8 cellular contexts compared by ENCODE assay signal in the genomic region with DNA sequence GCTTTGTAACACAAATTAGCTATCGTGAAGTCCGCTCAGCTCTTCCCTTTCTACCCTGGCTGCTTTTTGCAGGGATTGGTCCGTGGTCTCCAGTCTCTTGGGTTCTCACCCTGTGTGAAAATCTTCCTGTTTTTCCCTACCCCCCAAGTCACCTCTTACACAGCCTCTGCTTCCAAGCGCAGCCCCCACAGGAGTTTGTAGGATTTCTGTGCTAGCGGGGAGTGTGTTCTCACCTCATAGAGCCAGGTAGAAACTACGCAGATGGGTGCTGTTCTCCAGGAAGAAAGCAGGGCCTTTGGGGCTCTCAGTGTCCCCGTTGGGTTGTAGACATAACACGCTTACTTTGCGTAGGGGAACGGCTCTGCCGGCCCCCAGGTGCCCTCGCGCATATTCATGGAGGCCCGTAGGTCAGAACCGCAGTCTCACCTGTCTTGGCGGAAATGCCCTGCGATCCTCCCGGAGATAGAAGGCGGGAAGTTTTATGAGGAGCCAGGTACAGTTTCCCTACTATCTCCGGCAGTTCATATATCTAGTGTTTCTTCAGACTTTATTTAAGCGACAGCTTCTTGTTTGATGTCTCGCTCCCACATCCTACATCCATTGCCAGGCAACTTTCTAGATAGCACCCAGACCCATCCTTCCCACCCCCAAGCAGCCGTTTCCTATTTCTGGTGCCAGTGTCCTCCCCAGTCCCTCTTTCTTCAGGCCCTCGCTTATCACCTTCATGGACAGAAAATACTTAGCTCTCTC. TPM values are rescaled to one million over a fixed set of nuclear protein-coding genes. Genes with fewer than 3 reads are reported as not detected.
DNase-seq lines count a peak whose midpoint lies in the region; ATAC-seq, FAIRE-seq and TF ChIP-seq lines count a peak whose summit lies in the region.
"Not testable (repeated sequence)": the region's sequence is repeated elsewhere in the genome, so short reads cannot be mapped to it uniquely, and the experiment has no call there.

No MANE protein-coding gene starts in this region.

- not testable (repeated sequence) for H3K79me2 ChIP-seq in PC-9 (ENCODE audit: low read depth)

- not testable (repeated sequence) for H3K27me3 Mint-ChIP-seq in activated CD8-positive, alpha-beta T cell treated with anti-CD3 and anti-CD28 coated beads for 36 hours

- peak overlapping the region; percentile 99 for H3K27ac Mint-ChIP-seq in activated CD8-positive, alpha-beta T cell treated with anti-CD3 and anti-CD28 coated beads for 36 hours

- peaks cover 15% of the 10 kb centered on the region for H3K4me1 ChIP-seq in A673 (ENCODE audit: insufficient read depth, low read length, poor library complexity, severe bottlenecking)
- H3K4me1 ChIP-seq in PC-9 (replicated peaks; ENCODE audit: insufficient read depth): not testable (repeated sequence)

- not testable (repeated sequence) for H3K9me3 ChIP-seq in A673 (ENCODE audit: low read depth, low read length, poor library complexity, severe bottlenecking); PC-9 (ENCODE audit: insufficient read depth, low read depth)

- H3K9me2 ChIP-seq in PC-9 (ENCODE audit: insufficient read depth): not testable (repeated sequence)

- CTCF ChIA-PET in A673 (lab: Charles Lee); PC-9 (lab: Charles Lee); activated CD8-positive, alpha-beta T cell treated with anti-CD3 and anti-CD28 coated beads for 36 hours (lab: Charles Lee): not testable (repeated sequence)

- H4K20me1 ChIP-seq in PC-9 (ENCODE audit: insufficient read depth): not testable (repeated sequence)

- H3K27ac ChIP-seq in A673 (ENCODE audit: low read depth, low read length, poor library complexity, severe bottlenecking): peak overlapping the region; percentile 98
- peak overlapping the region; percentile 60 for H3K27ac ChIP-seq in PC-9

- peak overlapping the region; percentile 75 for H3K4me2 ChIP-seq in PC-9

- peak; percentile 51 for FAIRE-seq in colon (lab: Jason Lieb, UNC)

- not testable (repeated sequence) for TF ChIP-seq CTCF in A673 (conservative IDR thresholded peaks at IDR 0.05; ENCODE audit: low read depth, low read length); PC-9 (conservative IDR thresholded peaks at IDR 0.05); activated CD8-positive, alpha-beta T cell treated with anti-CD3 and anti-CD28 coated beads for 36 hours (IDR thresholded peaks at IDR 0.05)

- POLR2A ChIA-PET in A673 (lab: Charles Lee; ENCODE audit: low non-redundant PET): interaction anchor here (0.5 to 0.9 kb wide), 5 partner anchors 9 to 628 kb away, joined by 3 to 6 read pairs (median 4); partner anchors contain the start of gene RNU1-1
- POLR2A ChIA-PET in PC-9 (lab: Charles Lee; ENCODE audit: unreplicated experiment): interaction anchor here (0.6 to 0.7 kb wide), 4 partner anchors 8 to 455 kb away, joined by 4 to 7 read pairs (median 4); no protein-coding TSS in a partner anchor
- POLR2A ChIA-PET in activated CD8-positive, alpha-beta T cell treated with anti-CD3 and anti-CD28 coated beads for 36 hours (lab: Charles Lee): interaction anchor here (0.5 to 1.7 kb wide), 6 partner anchors 8 to 383 kb away, joined by 3 to 14 read pairs (median 3); partner anchors contain the start of gene CROCC

- not testable (repeated sequence) for H3K27me3 ChIP-seq in A673 (replicated peaks; ENCODE audit: insufficient read depth, low read depth, low read length, poor library complexity); PC-9 (ENCODE audit: insufficient read depth, low read depth)

- ATAC-seq in GM18867 (IDR thresholded peaks at IDR 0.05; ENCODE audit: unreplicated experiment): peak; percentile 12
- ATAC-seq in activated CD8-positive, alpha-beta T cell treated with anti-CD3 and anti-CD28 coated beads for 36 hours; left lobe of liver: not testable (repeated sequence)

- H3K36me3 Mint-ChIP-seq in activated CD8-positive, alpha-beta T cell treated with anti-CD3 and anti-CD28 coated beads for 36 hours (ENCODE audit: low read depth): not testable (repeated sequence)

- H3K4me3 ChIP-seq in A673 (ENCODE audit: low read depth, low read length, poor library complexity, severe bottlenecking): not testable (repeated sequence)
- H3K4me3 ChIP-seq in PC-9: peak overlapping the region; percentile 49; the same call in 1 of the 2 replicates

- H3K9me3 Mint-ChIP-seq in activated CD8-positive, alpha-beta T cell treated with anti-CD3 and anti-CD28 coated beads for 36 hours: not testable (repeated sequence)

- H3K4me3 Mint-ChIP-seq in activated CD8-positive, alpha-beta T cell treated with anti-CD3 and anti-CD28 coated beads for 36 hours: peak overlapping the region; percentile 74

- peak; percentile 99 for DNase-seq in A673 (ENCODE audit: low spot score)
- peak; percentile 29 to 38 for DNase-seq in Kasumi-1 (lab: John Stamatoyannopoulos, UW)
- peak; percentile 60 to 81 for DNase-seq in PC-9
- peak; percentile 62 for DNase-seq in activated CD8-positive, alpha-beta T cell treated with anti-CD3 and anti-CD28 coated beads for 36 hours
- peak; percentile 70 for DNase-seq in left lobe of liver (ENCODE audit: low spot score)
- DNase-seq in stimulated activated CD4-positive, alpha-beta T cell treated with anti-CD3 and anti-CD28 coated beads, Interleukin-12 subunit alpha, Interleukin-12 subunit beta, amount 100 ng/mL, for 48 hours (ENCODE audit: low read depth in 2 of 3, low spot score in 1 of 3): peak in 2 of 3 donors; percentile 66 to 85

- not testable (repeated sequence) for H3F3A ChIP-seq in PC-9 (ENCODE audit: insufficient read depth, low read depth)

- not testable (repeated sequence) for H2AFZ ChIP-seq in PC-9

- TSS peak; percentile 98 for BruUV-seq in A673 (replicated peaks; lab: Mats Ljungman, UMichigan)
- BruUV-seq in PC-9 (replicated peaks; lab: Mats Ljungman, UMichigan): not testable (repeated sequence)

- intact Hi-C loops in A673 (cut with micrococcal nuclease; ENCODE audit: unreplicated experiment); PC-9 (cut with micrococcal nuclease; ENCODE audit: unreplicated experiment); activated CD8-positive, alpha-beta T cell treated with anti-CD3 and anti-CD28 coated beads for 36 hours (cut with micrococcal nuclease): not testable (repeated sequence)

- not testable (repeated sequence) for H3K36me3 ChIP-seq in A673 (ENCODE audit: insufficient read depth, low read length, poor library complexity, severe bottlenecking); PC-9 (ENCODE audit: low read depth)

- peaks cover 27% of the 10 kb centered on the region for H3K4me1 Mint-ChIP-seq in activated CD8-positive, alpha-beta T cell treated with anti-CD3 and anti-CD28 coated beads for 36 hours (ENCODE audit: low read depth)

RNA-seq across cellular contexts. Expression of gene RNU1-2, which starts 0.7 kb away (rescaled TPM):
- total RNA-seq in A673 (2021) (1,866 and 1,908 TPM in 2 replicates), PC-9 (2021) (1,333 and 3,235 TPM in 2 replicates), left lobe of liver (1,159 TPM)
- total RNA-seq in activated CD8-positive, alpha-beta T cell treated with anti-CD3 and anti-CD28 coated beads for 36 hours: 1,000 to 10,000 TPM in 1 of 2 experiments, 100 to 1,000 TPM in 1; 820 to 1,043 TPM

RNA-seq across cellular contexts. Expression of gene CROCC, which starts 25.2 kb away (rescaled TPM):
- 30.2 and 33.2 TPM in 2 replicates for total RNA-seq in A673 (2021)
- total RNA-seq in PC-9 (2021): 18.4 and 18.9 TPM in 2 replicates
- total RNA-seq in activated CD8-positive, alpha-beta T cell treated with anti-CD3 and anti-CD28 coated beads for 36 hours: 10 to 100 TPM; 27.7 to 28.5 TPM
- 11.8 TPM for total RNA-seq in left lobe of liver

Comparison
In these comparisons a context has a peak if more than half of its experiments do, and no peak if none do; other contexts are left out.
1. DNase-seq: peak in every context shown above with its lines; median percentile 99 in A673; 76 in stimulated activated CD4-positive, alpha-beta T cell treated with anti-CD3 and anti-CD28 coated beads, Interleukin-12 subunit alpha, Interleukin-12 subunit beta, amount 100 ng/mL, for 48 hours; 70 in PC-9; 70 in left lobe of liver; 62 in activated CD8-positive, alpha-beta T cell treated with anti-CD3 and anti-CD28 coated beads for 36 hours; 34 in Kasumi-1.